In genomic region chr3:151135548-151136337, GRCh38 we compare ENCODE assay signal across 1 cellular context.
A peak's percentile ranks its signal among the peaks of the same experiment; 100 is the strongest.
TF ChIP-seq lines count a peak whose summit lies in the region.

No MANE protein-coding gene starts in this region.

TF ChIP-seq in K562, 482 proteins besides CTCF, POLR2A, EP300 and RAD21 (continued from another document and continues in another):
- TF ChIP-seq, protein P1, sequence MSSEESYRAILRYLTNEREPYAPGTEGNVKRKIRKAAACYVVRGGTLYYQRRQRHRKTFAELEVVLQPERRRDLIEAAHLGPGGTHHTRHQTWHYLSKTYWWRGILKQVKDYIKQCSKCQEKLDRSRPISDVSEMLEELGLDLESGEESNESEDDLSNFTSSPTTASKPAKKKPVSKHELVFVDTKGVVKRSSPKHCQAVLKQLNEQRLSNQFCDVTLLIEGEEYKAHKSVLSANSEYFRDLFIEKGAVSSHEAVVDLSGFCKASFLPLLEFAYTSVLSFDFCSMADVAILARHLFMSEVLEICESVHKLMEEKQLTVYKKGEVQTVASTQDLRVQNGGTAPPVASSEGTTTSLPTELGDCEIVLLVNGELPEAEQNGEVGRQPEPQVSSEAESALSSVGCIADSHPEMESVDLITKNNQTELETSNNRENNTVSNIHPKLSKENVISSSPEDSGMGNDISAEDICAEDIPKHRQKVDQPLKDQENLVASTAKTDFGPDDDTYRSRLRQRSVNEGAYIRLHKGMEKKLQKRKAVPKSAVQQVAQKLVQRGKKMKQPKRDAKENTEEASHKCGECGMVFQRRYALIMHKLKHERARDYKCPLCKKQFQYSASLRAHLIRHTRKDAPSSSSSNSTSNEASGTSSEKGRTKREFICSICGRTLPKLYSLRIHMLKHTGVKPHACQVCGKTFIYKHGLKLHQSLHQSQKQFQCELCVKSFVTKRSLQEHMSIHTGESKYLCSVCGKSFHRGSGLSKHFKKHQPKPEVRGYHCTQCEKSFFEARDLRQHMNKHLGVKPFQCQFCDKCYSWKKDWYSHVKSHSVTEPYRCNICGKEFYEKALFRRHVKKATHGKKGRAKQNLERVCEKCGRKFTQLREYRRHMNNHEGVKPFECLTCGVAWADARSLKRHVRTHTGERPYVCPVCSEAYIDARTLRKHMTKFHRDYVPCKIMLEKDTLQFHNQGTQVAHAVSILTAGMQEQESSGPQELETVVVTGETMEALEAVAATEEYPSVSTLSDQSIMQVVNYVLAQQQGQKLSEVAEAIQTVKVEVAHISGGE (CRISPR knock-in tag; IDR thresholded peaks at IDR 0.05) = no peak
- TF ChIP-seq MED1 (CRISPR knock-in tag; IDR thresholded peaks at IDR 0.05; ENCODE audit: borderline replicate concordance) (no peak), TCF3 (CRISPR knock-in tag; IDR thresholded peaks at IDR 0.05) (peak; percentile 85), SMARCE1 (IDR thresholded peaks at IDR 0.05) (peak; percentile 65; the same call in 1 of the 2 replicates), NFE2L1 (tag; IDR thresholded peaks at IDR 0.05; ENCODE audit: borderline replicate concordance, low read depth) (no peak), SREBF1 (IDR thresholded peaks at IDR 0.05; ENCODE audit: borderline replicate concordance, low read depth, low read length) (no peak), PREB (CRISPR knock-in tag; IDR thresholded peaks at IDR 0.05) (no peak), BDP1 (IDR thresholded peaks at IDR 0.05; ENCODE audit: insufficient read depth, insufficient read length) (no peak), PCBP2 (IDR thresholded peaks at IDR 0.05; ENCODE audit: low read depth, low read length, poor library complexity, severe bottlenecking) (no peak), RFX5 (IDR thresholded peaks at IDR 0.05; ENCODE audit: low read depth, low read length) (no peak), ADNP (tag; IDR thresholded peaks at IDR 0.05) (no peak), LEF1 (IDR thresholded peaks at IDR 0.05) (peak; percentile 44; the same call in 1 of the 2 replicates), CBFB (CRISPR knock-in tag; IDR thresholded peaks at IDR 0.05) (no peak), TFAP4 (CRISPR knock-in tag; IDR thresholded peaks at IDR 0.05; ENCODE audit: borderline replicate concordance) (no peak), SMAD4 (CRISPR knock-in tag; conservative IDR thresholded peaks at IDR 0.05) (no peak), FOSL1 (tag; conservative IDR thresholded peaks at IDR 0.05) (no peak), HCFC1 (IDR thresholded peaks at IDR 0.05; ENCODE audit: low read depth, low read length) (no peak), AFF1 (IDR thresholded peaks at IDR 0.05; ENCODE audit: low read depth in 1 of 2, partially characterized antibody in 2 of 2) (no peak), ZNF589 (CRISPR knock-in tag; IDR thresholded peaks at IDR 0.05; ENCODE audit: low read depth) (0 out of 2 replicates have a peak, but pooled peaks have one; percentile 23), RFX1 (IDR thresholded peaks at IDR 0.05) (peak; percentile 41), TEAD1 (CRISPR knock-in tag; IDR thresholded peaks at IDR 0.05) (no peak), ZNF316 (IDR thresholded peaks at IDR 0.05) (no peak), CCAR2 (IDR thresholded peaks at IDR 0.05; ENCODE audit: low read depth, low read length) (no peak), MEIS2 (IDR thresholded peaks at IDR 0.05; ENCODE audit: partially characterized antibody) (peak; percentile 84), CBFA2T2 (conservative IDR thresholded peaks at IDR 0.05) (peak; percentile 70), PRPF4 (IDR thresholded peaks at IDR 0.05; ENCODE audit: insufficient read depth, low read depth, low read length, poor library complexity, severe bottlenecking) (no peak), ARID1B (IDR thresholded peaks at IDR 0.05) (peak; percentile 83), POLR2H (tag; IDR thresholded peaks at IDR 0.05; ENCODE audit: low read depth) (no peak), CTCFL (IDR thresholded peaks at IDR 0.05; ENCODE audit: borderline replicate concordance, insufficient read depth, low read depth, low read length, poor library complexity, severe bottlenecking) (no peak)
- TF ChIP-seq, protein P2, sequence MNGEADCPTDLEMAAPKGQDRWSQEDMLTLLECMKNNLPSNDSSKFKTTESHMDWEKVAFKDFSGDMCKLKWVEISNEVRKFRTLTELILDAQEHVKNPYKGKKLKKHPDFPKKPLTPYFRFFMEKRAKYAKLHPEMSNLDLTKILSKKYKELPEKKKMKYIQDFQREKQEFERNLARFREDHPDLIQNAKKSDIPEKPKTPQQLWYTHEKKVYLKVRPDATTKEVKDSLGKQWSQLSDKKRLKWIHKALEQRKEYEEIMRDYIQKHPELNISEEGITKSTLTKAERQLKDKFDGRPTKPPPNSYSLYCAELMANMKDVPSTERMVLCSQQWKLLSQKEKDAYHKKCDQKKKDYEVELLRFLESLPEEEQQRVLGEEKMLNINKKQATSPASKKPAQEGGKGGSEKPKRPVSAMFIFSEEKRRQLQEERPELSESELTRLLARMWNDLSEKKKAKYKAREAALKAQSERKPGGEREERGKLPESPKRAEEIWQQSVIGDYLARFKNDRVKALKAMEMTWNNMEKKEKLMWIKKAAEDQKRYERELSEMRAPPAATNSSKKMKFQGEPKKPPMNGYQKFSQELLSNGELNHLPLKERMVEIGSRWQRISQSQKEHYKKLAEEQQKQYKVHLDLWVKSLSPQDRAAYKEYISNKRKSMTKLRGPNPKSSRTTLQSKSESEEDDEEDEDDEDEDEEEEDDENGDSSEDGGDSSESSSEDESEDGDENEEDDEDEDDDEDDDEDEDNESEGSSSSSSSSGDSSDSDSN (IDR thresholded peaks at IDR 0.05; ENCODE audit: borderline replicate concordance in 1 of 2, low read depth in 2 of 2, low read length in 2 of 2) = no peak
- TF ChIP-seq, protein P3, sequence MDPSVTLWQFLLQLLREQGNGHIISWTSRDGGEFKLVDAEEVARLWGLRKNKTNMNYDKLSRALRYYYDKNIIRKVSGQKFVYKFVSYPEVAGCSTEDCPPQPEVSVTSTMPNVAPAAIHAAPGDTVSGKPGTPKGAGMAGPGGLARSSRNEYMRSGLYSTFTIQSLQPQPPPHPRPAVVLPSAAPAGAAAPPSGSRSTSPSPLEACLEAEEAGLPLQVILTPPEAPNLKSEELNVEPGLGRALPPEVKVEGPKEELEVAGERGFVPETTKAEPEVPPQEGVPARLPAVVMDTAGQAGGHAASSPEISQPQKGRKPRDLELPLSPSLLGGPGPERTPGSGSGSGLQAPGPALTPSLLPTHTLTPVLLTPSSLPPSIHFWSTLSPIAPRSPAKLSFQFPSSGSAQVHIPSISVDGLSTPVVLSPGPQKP (CRISPR knock-in tag; IDR thresholded peaks at IDR 0.05) = no peak
- TF ChIP-seq, protein P4, sequence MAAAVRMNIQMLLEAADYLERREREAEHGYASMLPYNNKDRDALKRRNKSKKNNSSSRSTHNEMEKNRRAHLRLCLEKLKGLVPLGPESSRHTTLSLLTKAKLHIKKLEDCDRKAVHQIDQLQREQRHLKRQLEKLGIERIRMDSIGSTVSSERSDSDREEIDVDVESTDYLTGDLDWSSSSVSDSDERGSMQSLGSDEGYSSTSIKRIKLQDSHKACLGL (CRISPR knock-in tag; IDR thresholded peaks at IDR 0.05; ENCODE audit: borderline replicate concordance, poor library complexity, severe bottlenecking) = no peak
- TF ChIP-seq, protein P5, sequence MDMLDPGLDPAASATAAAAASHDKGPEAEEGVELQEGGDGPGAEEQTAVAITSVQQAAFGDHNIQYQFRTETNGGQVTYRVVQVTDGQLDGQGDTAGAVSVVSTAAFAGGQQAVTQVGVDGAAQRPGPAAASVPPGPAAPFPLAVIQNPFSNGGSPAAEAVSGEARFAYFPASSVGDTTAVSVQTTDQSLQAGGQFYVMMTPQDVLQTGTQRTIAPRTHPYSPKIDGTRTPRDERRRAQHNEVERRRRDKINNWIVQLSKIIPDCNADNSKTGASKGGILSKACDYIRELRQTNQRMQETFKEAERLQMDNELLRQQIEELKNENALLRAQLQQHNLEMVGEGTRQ (CRISPR knock-in tag; IDR thresholded peaks at IDR 0.05) = no peak
- TF ChIP-seq, protein P6, sequence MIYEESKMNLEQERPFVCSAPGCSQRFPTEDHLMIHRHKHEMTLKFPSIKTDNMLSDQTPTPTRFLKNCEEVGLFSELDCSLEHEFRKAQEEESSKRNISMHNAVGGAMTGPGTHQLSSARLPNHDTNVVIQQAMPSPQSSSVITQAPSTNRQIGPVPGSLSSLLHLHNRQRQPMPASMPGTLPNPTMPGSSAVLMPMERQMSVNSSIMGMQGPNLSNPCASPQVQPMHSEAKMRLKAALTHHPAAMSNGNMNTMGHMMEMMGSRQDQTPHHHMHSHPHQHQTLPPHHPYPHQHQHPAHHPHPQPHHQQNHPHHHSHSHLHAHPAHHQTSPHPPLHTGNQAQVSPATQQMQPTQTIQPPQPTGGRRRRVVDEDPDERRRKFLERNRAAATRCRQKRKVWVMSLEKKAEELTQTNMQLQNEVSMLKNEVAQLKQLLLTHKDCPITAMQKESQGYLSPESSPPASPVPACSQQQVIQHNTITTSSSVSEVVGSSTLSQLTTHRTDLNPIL (CRISPR knock-in tag; IDR thresholded peaks at IDR 0.05) = no peak
- TF ChIP-seq, protein P7, sequence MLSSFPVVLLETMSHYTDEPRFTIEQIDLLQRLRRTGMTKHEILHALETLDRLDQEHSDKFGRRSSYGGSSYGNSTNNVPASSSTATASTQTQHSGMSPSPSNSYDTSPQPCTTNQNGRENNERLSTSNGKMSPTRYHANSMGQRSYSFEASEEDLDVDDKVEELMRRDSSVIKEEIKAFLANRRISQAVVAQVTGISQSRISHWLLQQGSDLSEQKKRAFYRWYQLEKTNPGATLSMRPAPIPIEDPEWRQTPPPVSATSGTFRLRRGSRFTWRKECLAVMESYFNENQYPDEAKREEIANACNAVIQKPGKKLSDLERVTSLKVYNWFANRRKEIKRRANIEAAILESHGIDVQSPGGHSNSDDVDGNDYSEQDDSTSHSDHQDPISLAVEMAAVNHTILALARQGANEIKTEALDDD (IDR thresholded peaks at IDR 0.05) = peak; percentile 87
